ENCODE assay signal across 8 cellular contexts in the genomic region with DNA sequence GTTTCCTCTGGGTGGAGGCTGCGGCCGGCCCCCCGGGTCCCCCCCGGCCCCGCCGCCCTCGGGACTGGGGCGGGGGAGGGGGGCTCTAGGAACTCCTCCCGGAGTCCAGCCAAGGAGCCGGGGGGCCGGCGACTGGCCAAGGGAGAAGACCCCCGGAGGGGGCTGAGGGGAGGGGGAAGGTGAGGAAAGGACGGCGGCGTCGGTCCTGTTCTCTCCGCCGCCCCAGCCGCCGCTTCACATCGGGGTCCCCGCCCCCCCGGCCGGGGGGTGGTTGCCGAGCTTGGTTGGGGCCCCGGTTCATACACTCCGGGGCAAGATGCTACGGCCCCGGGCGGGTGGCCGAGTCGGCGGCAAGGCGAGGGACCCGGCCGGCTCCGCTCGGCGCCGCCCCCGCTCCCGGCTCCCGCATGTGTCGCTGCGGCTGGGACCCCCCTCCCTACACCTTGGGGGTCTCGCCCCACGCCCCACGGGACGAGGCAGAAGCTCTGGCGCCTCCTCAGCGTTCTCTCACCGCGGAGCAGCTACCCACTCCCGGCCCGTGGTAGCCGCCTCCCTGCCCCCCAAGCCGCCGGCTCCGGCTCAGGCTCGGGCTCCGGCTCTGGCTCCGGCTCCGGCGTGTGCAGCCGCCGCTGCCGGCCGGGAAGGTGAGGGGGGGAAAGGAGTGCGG. TPM values are rescaled to one million over a fixed set of nuclear protein-coding genes. Genes with fewer than 3 reads are reported as not detected.
DNase-seq lines count a peak whose midpoint lies in the region; ATAC-seq and TF ChIP-seq lines count a peak whose summit lies in the region.

No MANE protein-coding gene starts in this region.

- 1 to 3% (median 1%) methylated on average over 13 to 70 of the region's 70 CpGs for WGBS in heart left ventricle, 4 donors

- H3K36me3 Mint-ChIP-seq in CD14-positive monocyte: peaks cover 31 to 43% of the 10 kb centered on the region in 2 donors

- H3K4me3 ChIP-seq in heart left ventricle (peak overlapping the region; percentile 63 to 100 (median 90)), skeletal muscle cell (ENCODE audit: low read depth, low read length) (peak overlapping the region; percentile 98)

- H3K9me3 ChIP-seq in heart left ventricle: peaks cover 0 to 9% (median 0%) of the 10 kb centered on the region in 12 donors

- TF ChIP-seq CTCF in CD14-positive monocyte (IDR thresholded peaks at IDR 0.05): no peak
- no peak for TF ChIP-seq CTCF in GM20000 (IDR thresholded peaks at IDR 0.05; ENCODE audit: extremely low read depth, missing control alignments)
- TF ChIP-seq CTCF in heart left ventricle (IDR thresholded peaks at IDR 0.05): no peak

- peaks cover 0 to 8% (median 5%) of the 10 kb centered on the region in 7 donors for H3K9me3 Mint-ChIP-seq in CD14-positive monocyte

- H3K27ac Mint-ChIP-seq in CD14-positive monocyte: peak overlapping the region; percentile 95 to 100 (median 99)

- no peaks in the 10 kb centered on the region for H3K27me3 ChIP-seq in heart left ventricle

- peak in 2 of 4 donors; percentile 21 to 38 for ATAC-seq in heart left ventricle

- H3K4me1 ChIP-seq in heart left ventricle: peaks cover 4 to 66% (median 48%) of the 10 kb centered on the region in 12 donors

- TF ChIP-seq POLR2A in heart left ventricle (IDR thresholded peaks at IDR 0.05): no peak

- DNase-seq in CD14-positive monocyte (ENCODE audit: low spot score) (no peak), GM20000 (ENCODE audit: low spot score) (peak; percentile 42), HK-2 (ENCODE audit: unreplicated experiment) (peak; percentile 18), activated gamma-delta T cell (lab: John Stamatoyannopoulos, UW) (peak; percentile 25), heart left ventricle (peak in 2 of 5 donors; percentile 29 to 41), skeletal muscle cell (ENCODE audit: low read depth) (no peak), NCI-H524 (lab: John Stamatoyannopoulos, UW) (no peak), OCI-M2 (lab: John Stamatoyannopoulos, UW; ENCODE audit: unreplicated experiment) (no peak)

- peaks cover 57% of the 10 kb centered on the region for H3K4me1 Mint-ChIP-seq in CD14-positive monocyte

- no peaks in the 10 kb centered on the region for H3K27me3 Mint-ChIP-seq in CD14-positive monocyte (ENCODE audit: low read depth in 3 of 3)

- H3K4me3 Mint-ChIP-seq in CD14-positive monocyte: peak overlapping the region; percentile 99 to 100

- H3K27ac ChIP-seq in heart left ventricle: peak overlapping the region; percentile 83 to 95 (median 90)

- peaks cover 0 to 12% (median 3%) of the 10 kb centered on the region in 9 donors for H3K36me3 ChIP-seq in heart left ventricle

- intact Hi-C loops in CD14-positive monocyte (cut with micrococcal nuclease): loop anchor here (5.0 to 10.0 kb wide), 5 partner anchors 71 to 249 kb away; a partner anchor contains a TSS
- intact Hi-C loops in heart left ventricle (cut with DNase I): loop anchor here in 2 of 10 donors (5.0 to 10.0 kb wide), 2 partner anchors 33 to 149 kb away; no protein-coding TSS in a partner anchor

RNA-seq across cellular contexts. Expression of a gene that starts 0.5 kb away (rescaled TPM):
- polyA plus RNA-seq in CD14-positive monocyte (10 to 100 TPM; 25.1 to 35.6 TPM), heart left ventricle (10 to 100 TPM; 20.6 to 29.1 TPM)
- 10 to 100 TPM; 37.2 to 74.1 (median 65.6) TPM for total RNA-seq in heart left ventricle

Comparison
In these comparisons a context has a peak if more than half of its experiments do, and no peak if none do; other contexts are left out.
1. DNase-seq: peak in GM20000 (single experiment), HK-2 (single experiment) and activated gamma-delta T cell (single experiment); none in CD14-positive monocyte (single experiment), skeletal muscle cell (single experiment), NCI-H524 (0 of 2) and OCI-M2 (single experiment).